Comparison of ENCODE assay signal across 10 cellular contexts in the genomic region with DNA sequence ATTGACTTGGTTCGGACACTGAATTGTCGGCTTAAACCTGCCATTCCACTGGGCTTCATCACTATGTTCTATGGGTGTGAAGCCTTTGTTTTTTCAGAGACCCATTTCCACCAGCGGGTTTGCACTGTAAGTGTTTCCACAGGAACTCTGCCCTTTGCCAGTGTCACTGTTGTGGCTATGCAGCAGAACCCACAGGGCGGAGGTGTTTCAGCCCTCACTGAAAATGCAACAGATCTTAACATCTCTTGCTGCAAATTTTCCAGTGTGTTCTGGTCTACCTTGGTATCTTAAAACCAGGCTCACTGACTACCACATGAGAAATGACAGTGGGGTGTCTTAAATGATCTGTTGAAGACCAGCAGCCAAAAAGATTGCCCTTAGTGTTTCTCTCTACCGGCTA. TPM values are rescaled to one million over a fixed set of nuclear protein-coding genes. Genes with fewer than 3 reads are reported as not detected.
DNase-seq lines count a peak whose midpoint lies in the region; ATAC-seq and TF ChIP-seq lines count a peak whose summit lies in the region.
"Had no signal": no experiment of that assay in that cellular context is flagged by ENCODE, and none has a peak within 500 bp of the region (broad histone marks: within the 10 kb centered on the region; RNA-seq: fewer than 3 reads in every experiment).

No MANE protein-coding gene starts in this region.

- H3K9me3 ChIP-seq in DND-41 (ENCODE audit: insufficient read depth, low read length, severe bottlenecking): no peaks in the 10 kb centered on the region
- H3K9me3 ChIP-seq in WERI-Rb-1 (ENCODE audit: severe bottlenecking): no peaks in the 10 kb centered on the region

- H3K36me3 ChIP-seq in DND-41 (ENCODE audit: insufficient read depth, low read length): peaks cover 13% of the 10 kb centered on the region
- no peaks in the 10 kb centered on the region for H3K36me3 ChIP-seq in WERI-Rb-1

- peak overlapping the region in 1 of 2 experiments; percentile 42; a peak in 1 of 4 replicates for H3K4me3 ChIP-seq in DND-41 (ENCODE audit: low read depth in 1 of 2, low read length in 2 of 2)
- H3K4me3 ChIP-seq in WERI-Rb-1 (ENCODE audit: low read depth, low read length): no peak overlapping the region
- H3K4me3 ChIP-seq: lung had no signal

- DNase-seq in DND-41: peak; percentile 85
- DNase-seq in activated CD4-positive, alpha-beta T cell treated with anti-CD3 and anti-CD28 coated beads for 24 hours (ENCODE audit: low read depth in 2 of 2): peak; percentile 55 to 61
- DNase-seq in central memory CD4-positive, alpha-beta T cell: peak; percentile 90
- peak; percentile 66 for DNase-seq in stimulated activated CD4-positive, alpha-beta T cell treated with anti-CD3 and anti-CD28 coated beads, Interleukin-4, amount 100 ng/mL, for 1 hour
- DNase-seq in WERI-Rb-1: no peak
- DNase-seq in H4 (ENCODE audit: low spot score): no peak
- no peak for DNase-seq in OCI-M1 (lab: John Stamatoyannopoulos, UW)
- no peak for DNase-seq in NCI-H2171 treated with DMSO at 0.1 percent for 48 hours (lab: John Stamatoyannopoulos, UW)
- DNase-seq: caudate nucleus had no signal

- H3K27me3 ChIP-seq in DND-41 (ENCODE audit: insufficient read depth, low read length, poor library complexity) (no peaks in the 10 kb centered on the region), WERI-Rb-1 (ENCODE audit: insufficient read depth, low read depth, severe bottlenecking) (no peaks in the 10 kb centered on the region)

- peaks cover 29% of the 10 kb centered on the region for H4K20me1 ChIP-seq in DND-41 (ENCODE audit: insufficient read depth, low read length)

- TF ChIP-seq CTCF in DND-41 (IDR thresholded peaks at IDR 0.05; ENCODE audit: borderline replicate concordance, extremely low read depth, low read length, poor library complexity, severe bottlenecking): peak; percentile 19
- TF ChIP-seq CTCF in WERI-Rb-1 (IDR thresholded peaks at IDR 0.05; ENCODE audit: low read depth, low read length): no peak

- H3K79me2 ChIP-seq in DND-41 (ENCODE audit: insufficient read depth, low read length): peaks cover 96% of the 10 kb centered on the region

- H3K4me1 ChIP-seq in DND-41 (ENCODE audit: insufficient read depth, low read length): peaks cover 78% of the 10 kb centered on the region

- peak overlapping the region; percentile 99 for H3K27ac ChIP-seq in DND-41 (ENCODE audit: low read length)
- H3K27ac ChIP-seq in WERI-Rb-1: no peak overlapping the region

- H2AFZ ChIP-seq in DND-41 (ENCODE audit: low read depth, low read length): no peak overlapping the region

- peak; percentile 71 for ATAC-seq in DND-41 (ENCODE audit: insufficient read depth, low read depth)

- H3K9ac ChIP-seq in DND-41 (ENCODE audit: low read depth, low read length): peak overlapping the region; percentile 55

- H3K4me2 ChIP-seq in DND-41 (ENCODE audit: insufficient read depth, low read length): peak overlapping the region; percentile 60

RNA-seq across cellular contexts. Expression of a gene that starts 21.1 kb away (rescaled TPM):
- 5.0 and 5.3 TPM in 2 replicates for total RNA-seq in H4 (2014; rRNA removed; shearing (Covaris generic))

Comparison
In these comparisons a context has a peak if more than half of its experiments do, and no peak if none do; other contexts are left out.
1. DNase-seq: peak in DND-41 (single experiment), activated CD4-positive, alpha-beta T cell treated with anti-CD3 and anti-CD28 coated beads for 24 hours (2 of 2), central memory CD4-positive, alpha-beta T cell (single experiment) and stimulated activated CD4-positive, alpha-beta T cell treated with anti-CD3 and anti-CD28 coated beads, Interleukin-4, amount 100 ng/mL, for 1 hour (single experiment); none in WERI-Rb-1 (single experiment), H4 (single experiment), OCI-M1 (single experiment) and NCI-H2171 treated with DMSO at 0.1 percent for 48 hours (single experiment).